ENCODE assay signal across 27 cellular contexts in genomic region chr3:112976953-112977352, GRCh38. TPM values are rescaled to one million over a fixed set of nuclear protein-coding genes. Genes with fewer than 3 reads are reported as not detected.
A peak's percentile ranks its signal among the peaks of the same experiment; 100 is the strongest.
DNase-seq lines count a peak whose midpoint lies in the region; ATAC-seq, FAIRE-seq and TF ChIP-seq lines count a peak whose summit lies in the region.
"Had no signal": no experiment of that assay in that cellular context is flagged by ENCODE, and none has a peak within 500 bp of the region (broad histone marks: within the 10 kb centered on the region; RNA-seq: fewer than 3 reads in every experiment).

No MANE protein-coding gene starts in this region.

- CTCF ChIA-PET in CD4-positive, alpha-beta T cell (lab: Charles Lee), result interaction anchor here (1.0 to 1.3 kb wide), 2 partner anchors 242 to 334 kb away, joined by 5 read pairs; no protein-coding TSS in a partner anchor
- CTCF ChIA-PET in naive thymus-derived CD4-positive, alpha-beta T cell (lab: Charles Lee), result interaction anchor here (0.7 to 3.3 kb wide), 3 partner anchors 50 to 415 kb away, joined by 3 to 22 read pairs (median 5); no protein-coding TSS in a partner anchor

- H3K27me3 Mint-ChIP-seq in CD4-positive, alpha-beta T cell, result no peaks in the 10 kb centered on the region
- no peaks in the 10 kb centered on the region for H3K27me3 Mint-ChIP-seq in activated T-helper 1 cell treated with anti-CD3 and anti-CD28 coated beads, Interleukin-12 subunit alpha, Interleukin-12 subunit beta, Interleukin-2, Interleukin-4 antibody, amounts not matched to agents 30 ng/mL and 10 ng/mL and 1 ng/mL, durations not matched to agents 14 hours and 24 hours and 36 hours (ENCODE audit: insufficient read depth)
- peaks cover 0 to 3% (median 0%) of the 10 kb centered on the region in 5 donors for H3K27me3 Mint-ChIP-seq in naive thymus-derived CD4-positive, alpha-beta T cell
- peaks cover 6% of the 10 kb centered on the region for H3K27me3 Mint-ChIP-seq in neural progenitor cell (ENCODE audit: insufficient read depth, low read depth)

- H4K8ac ChIP-seq in mesendoderm (ENCODE audit: low read depth, low read length), result no peak overlapping the region

- no peak overlapping the region for H3K4ac ChIP-seq in mesendoderm (ENCODE audit: low read depth, low read length)

- H4K5ac ChIP-seq in mesendoderm (ENCODE audit: low read length), result no peak overlapping the region

- no peaks in the 10 kb centered on the region for H3K79me1 ChIP-seq in mesendoderm (ENCODE audit: low read length)

- H3K18ac ChIP-seq in mesendoderm (ENCODE audit: low read length), result no peak overlapping the region

- TF ChIP-seq POLR2A in GM12891 (IDR thresholded peaks at IDR 0.05; ENCODE audit: low read depth, low read length), result no peak

- H4K20me1 ChIP-seq in neural progenitor cell (ENCODE audit: low read depth), result no peaks in the 10 kb centered on the region

- H3K36me3 ChIP-seq in naive thymus-derived CD4-positive, alpha-beta T cell (ENCODE audit: control insufficient read depth in 2 of 3, insufficient read depth in 3 of 3, low read length in 3 of 3), result no peaks in the 10 kb centered on the region
- H3K36me3 ChIP-seq in neural progenitor cell (no peaks in the 10 kb centered on the region), mesendoderm (ENCODE audit: control insufficient read depth, insufficient read depth, low read length) (no peaks in the 10 kb centered on the region)
- H3K36me3 ChIP-seq: pancreas, upper lobe of right lung had no signal

- H2BK15ac ChIP-seq in mesendoderm (replicated peaks; ENCODE audit: low read depth), result no peak overlapping the region

- WGBS in mesendoderm (ENCODE audit: extremely low coverage, insufficient coverage, low lambda C conversion rate), result no CpG with 5 or more reads among the region's 2 CpGs

- H3F3A ChIP-seq in neural progenitor cell (ENCODE audit: low read depth), result peaks cover 4% of the 10 kb centered on the region

- H3K56ac ChIP-seq in mesendoderm (ENCODE audit: low read length), result no peak overlapping the region

- FAIRE-seq in GM12891 (lab: Jason Lieb, UNC), result peak; percentile 55
- FAIRE-seq: keratinocyte, pancreas had no signal

- H2BK120ac ChIP-seq in mesendoderm (ENCODE audit: low read depth, low read length), result no peak overlapping the region

- no peaks in the 10 kb centered on the region for H3K9me3 ChIP-seq in CD4-positive, alpha-beta T cell (ENCODE audit: control insufficient read depth, low read length)
- H3K9me3 ChIP-seq in naive thymus-derived CD4-positive, alpha-beta T cell (ENCODE audit: control insufficient read depth in 2 of 3, low read length in 3 of 3), result no peaks in the 10 kb centered on the region
- no peaks in the 10 kb centered on the region for H3K9me3 ChIP-seq in neural progenitor cell (ENCODE audit: low read depth)
- H3K9me3 ChIP-seq: pancreas, upper lobe of right lung had no signal

- no peak overlapping the region for H2BK5ac ChIP-seq in mesendoderm (ENCODE audit: low read length)

- H3K4me1 Mint-ChIP-seq in CD4-positive, alpha-beta T cell (ENCODE audit: low read depth), result peaks cover 74% of the 10 kb centered on the region
- peaks cover 70% of the 10 kb centered on the region for H3K4me1 Mint-ChIP-seq in activated T-helper 1 cell treated with anti-CD3 and anti-CD28 coated beads, Interleukin-12 subunit alpha, Interleukin-12 subunit beta, Interleukin-2, Interleukin-4 antibody, amounts not matched to agents 30 ng/mL and 10 ng/mL and 1 ng/mL, durations not matched to agents 14 hours and 24 hours and 36 hours (ENCODE audit: low read depth)
- peaks cover 40 to 64% (median 53%) of the 10 kb centered on the region in 7 donors for H3K4me1 Mint-ChIP-seq in naive thymus-derived CD4-positive, alpha-beta T cell
- no peaks in the 10 kb centered on the region for H3K4me1 Mint-ChIP-seq in neural progenitor cell
- H3K4me1 Mint-ChIP-seq: nephron progenitor cell had no signal

- H2AK5ac ChIP-seq in mesendoderm (ENCODE audit: low read length), result no peak overlapping the region

- intact Hi-C loops in CD4-positive, alpha-beta T cell (cut with DNase I, micrococcal nuclease), result loop anchor here in 1 of 2 experiments (5.0 to 10.0 kb wide), 3 partner anchors 35 to 412 kb away; partner anchors contain the start of genes ATG3 and SLC35A5
- intact Hi-C loops in activated T-helper 1 cell treated with anti-CD3 and anti-CD28 coated beads, Interleukin-12 subunit alpha, Interleukin-12 subunit beta, Interleukin-2, Interleukin-4 antibody, amounts not matched to agents 30 ng/mL and 10 ng/mL and 1 ng/mL, durations not matched to agents 14 hours and 24 hours and 36 hours (cut with micrococcal nuclease), result loop anchor here (10.0 kb wide), 2 partner anchors 482 to 1372 kb away; partner anchors contain the start of gene BTLA
- intact Hi-C loops in naive thymus-derived CD4-positive, alpha-beta T cell (cut with micrococcal nuclease), result loop anchor here (5.0 to 10.0 kb wide), 5 partner anchors 132 to 842 kb away; partner anchors contain the start of genes CD200R1L (in 1 of the 2) and GCSAM (in 1 of the 2)

- H3K4me3 Mint-ChIP-seq in CD4-positive, alpha-beta T cell, result peak overlapping the region; percentile 77
- H3K4me3 Mint-ChIP-seq in activated T-helper 1 cell treated with anti-CD3 and anti-CD28 coated beads, Interleukin-12 subunit alpha, Interleukin-12 subunit beta, Interleukin-2, Interleukin-4 antibody, amounts not matched to agents 30 ng/mL and 10 ng/mL and 1 ng/mL, durations not matched to agents 14 hours and 24 hours and 36 hours, result no peak overlapping the region
- H3K4me3 Mint-ChIP-seq in naive thymus-derived CD4-positive, alpha-beta T cell, result peak overlapping the region in 9 of 10 donors; percentile 49 to 97 (median 69)
- no peak overlapping the region for H3K4me3 Mint-ChIP-seq in neural progenitor cell
- H3K4me3 Mint-ChIP-seq: CD14-positive monocyte, nephron progenitor cell had no signal

- H3K27me3 ChIP-seq in CD4-positive, alpha-beta T cell (ENCODE audit: control insufficient read depth, insufficient read depth, low read length), result no peaks in the 10 kb centered on the region
- no peaks in the 10 kb centered on the region for H3K27me3 ChIP-seq in naive thymus-derived CD4-positive, alpha-beta T cell (ENCODE audit: control insufficient read depth in 2 of 2, insufficient read depth in 2 of 2, low read length in 2 of 2)
- H3K27me3 ChIP-seq in neural progenitor cell (no peaks in the 10 kb centered on the region), mesendoderm (ENCODE audit: insufficient read depth, low read length, poor library complexity) (no peaks in the 10 kb centered on the region)
- H3K27me3 ChIP-seq: pancreas, upper lobe of right lung had no signal

- DNase-seq in CD4-positive, alpha-beta T cell, result no peak
- no peak for DNase-seq in GM12891 (ENCODE audit: insufficient read length, low spot score)
- DNase-seq in activated T-helper 1 cell treated with anti-CD3 and anti-CD28 coated beads, Interleukin-12 subunit alpha, Interleukin-12 subunit beta, Interleukin-2, Interleukin-4 antibody, amounts not matched to agents 30 ng/mL and 10 ng/mL and 1 ng/mL, durations not matched to agents 14 hours and 24 hours and 36 hours (ENCODE audit: low spot score), result no peak
- no peak for DNase-seq in naive thymus-derived CD4-positive, alpha-beta T cell
- DNase-seq in NCI-H1048 (lab: John Stamatoyannopoulos, UW), result no peak
- no peak for DNase-seq in neural progenitor cell (ENCODE audit: low spot score)
- DNase-seq in mesendoderm, result no peak
- DNase-seq: activated CD4-positive, alpha-beta T cell treated with anti-CD3 and anti-CD28 coated beads, Interleukin-2, amount 50 U/mL, for 48 hours; activated CD4-positive, CD25-positive, alpha-beta regulatory T cell; amniotic stem cell; effector CD4-positive, alpha-beta T cell; glutamatergic neuron; GM23248; NCI-H1092; NCI-H187 treated with DMSO at 0.1 percent for 48 hours; NCI-H526; nephron progenitor cell; NK-92 treated with Interleukin-12 subunit alpha and Interleukin-12 subunit beta, amount 100 ng/mL, for 24 hours; pancreas; SHP77 treated with DMSO at 0.1 percent for 48 hours; substantia nigra; SW 1271; upper lobe of right lung had no signal

- no peak for TF ChIP-seq CTCF in CD4-positive, alpha-beta T cell (IDR thresholded peaks at IDR 0.05)
- no peak for TF ChIP-seq CTCF in neural progenitor cell (IDR thresholded peaks at IDR 0.05)

- H3K4me3 ChIP-seq in naive thymus-derived CD4-positive, alpha-beta T cell (ENCODE audit: low read length), result no peak overlapping the region
- H3K4me3 ChIP-seq in neural progenitor cell, result no peak overlapping the region
- no peak overlapping the region for H3K4me3 ChIP-seq in mesendoderm (ENCODE audit: low read length)
- H3K4me3 ChIP-seq: GM23248, pancreas, upper lobe of right lung had no signal

- H3K4me2 ChIP-seq in neural progenitor cell, result no peak overlapping the region
- no peak overlapping the region for H3K4me2 ChIP-seq in mesendoderm (ENCODE audit: low read length)

- H3K36me3 Mint-ChIP-seq in CD4-positive, alpha-beta T cell (ENCODE audit: low read depth), result peaks cover 9% of the 10 kb centered on the region
- H3K36me3 Mint-ChIP-seq in activated T-helper 1 cell treated with anti-CD3 and anti-CD28 coated beads, Interleukin-12 subunit alpha, Interleukin-12 subunit beta, Interleukin-2, Interleukin-4 antibody, amounts not matched to agents 30 ng/mL and 10 ng/mL and 1 ng/mL, durations not matched to agents 14 hours and 24 hours and 36 hours (ENCODE audit: low read depth), result no peaks in the 10 kb centered on the region
- H3K36me3 Mint-ChIP-seq in naive thymus-derived CD4-positive, alpha-beta T cell, result no peaks in the 10 kb centered on the region
- H3K36me3 Mint-ChIP-seq in neural progenitor cell, result no peaks in the 10 kb centered on the region
- H3K36me3 Mint-ChIP-seq: CD14-positive monocyte had no signal

- peaks cover 28 to 39% of the 10 kb centered on the region in 2 donors for H3K4me1 ChIP-seq in naive thymus-derived CD4-positive, alpha-beta T cell (ENCODE audit: control insufficient read depth in 2 of 2, insufficient read depth in 2 of 2, low read length in 2 of 2)
- no peaks in the 10 kb centered on the region for H3K4me1 ChIP-seq in neural progenitor cell
- H3K4me1 ChIP-seq in mesendoderm (ENCODE audit: control insufficient read depth, low read depth, low read length), result no peaks in the 10 kb centered on the region

- no peak overlapping the region for H3K9ac ChIP-seq in neural progenitor cell
- no peak overlapping the region for H3K9ac ChIP-seq in mesendoderm (ENCODE audit: low read length)
- H3K9ac ChIP-seq: GM23248 had no signal

- POLR2A ChIA-PET in CD4-positive, alpha-beta T cell (lab: Charles Lee), result interaction anchor here (0.8 to 1.4 kb wide), 3 partner anchors 14 to 203 kb away, joined by 3 to 4 read pairs (median 3); partner anchors contain the start of gene GTPBP8
- POLR2A ChIA-PET in naive thymus-derived CD4-positive, alpha-beta T cell (lab: Charles Lee), result interaction anchor here (0.7 to 1.4 kb wide), 3 partner anchors 9 to 237 kb away, joined by 3 to 4 read pairs (median 4); no protein-coding TSS in a partner anchor

- H3K27ac ChIP-seq in CD4-positive, alpha-beta T cell (ENCODE audit: low read depth, low read length), result peak overlapping the region; percentile 6
- peak overlapping the region; percentile 80 for H3K27ac ChIP-seq in naive thymus-derived CD4-positive, alpha-beta T cell (ENCODE audit: low read depth, low read length)
- H3K27ac ChIP-seq in neural progenitor cell (no peak overlapping the region), mesendoderm (ENCODE audit: low read depth, low read length) (no peak overlapping the region)
- H3K27ac ChIP-seq: GM23248, pancreas, upper lobe of right lung had no signal

- H3K23ac ChIP-seq in mesendoderm (ENCODE audit: low read length), result no peak overlapping the region

- H3K79me2 ChIP-seq in neural progenitor cell (ENCODE audit: low read depth) (no peaks in the 10 kb centered on the region), mesendoderm (ENCODE audit: control insufficient read depth, insufficient read depth, low read length) (no peaks in the 10 kb centered on the region)

- no peak overlapping the region for H2AFZ ChIP-seq in neural progenitor cell (replicated peaks)
- H2AFZ ChIP-seq: GM23248 had no signal

- ATAC-seq in CD4-positive, alpha-beta T cell (ENCODE audit: poor library complexity), result no peak
- ATAC-seq in naive thymus-derived CD4-positive, alpha-beta T cell, result no peak
- ATAC-seq: Panc1, pancreas, upper lobe of right lung had no signal

- H3K27ac Mint-ChIP-seq in CD4-positive, alpha-beta T cell, result peak overlapping the region; percentile 94
- H3K27ac Mint-ChIP-seq in activated T-helper 1 cell treated with anti-CD3 and anti-CD28 coated beads, Interleukin-12 subunit alpha, Interleukin-12 subunit beta, Interleukin-2, Interleukin-4 antibody, amounts not matched to agents 30 ng/mL and 10 ng/mL and 1 ng/mL, durations not matched to agents 14 hours and 24 hours and 36 hours, result peak overlapping the region; percentile 42
- peak overlapping the region; percentile 65 to 97 (median 95) for H3K27ac Mint-ChIP-seq in naive thymus-derived CD4-positive, alpha-beta T cell
- H3K27ac Mint-ChIP-seq in neural progenitor cell, result no peak overlapping the region
- H3K27ac Mint-ChIP-seq: nephron progenitor cell had no signal

- no peaks in the 10 kb centered on the region for H3K9me3 Mint-ChIP-seq in CD4-positive, alpha-beta T cell
- H3K9me3 Mint-ChIP-seq in activated T-helper 1 cell treated with anti-CD3 and anti-CD28 coated beads, Interleukin-12 subunit alpha, Interleukin-12 subunit beta, Interleukin-2, Interleukin-4 antibody, amounts not matched to agents 30 ng/mL and 10 ng/mL and 1 ng/mL, durations not matched to agents 14 hours and 24 hours and 36 hours, result no peaks in the 10 kb centered on the region
- no peaks in the 10 kb centered on the region for H3K9me3 Mint-ChIP-seq in naive thymus-derived CD4-positive, alpha-beta T cell
- no peaks in the 10 kb centered on the region for H3K9me3 Mint-ChIP-seq in neural progenitor cell
- H3K9me3 Mint-ChIP-seq: nephron progenitor cell had no signal

RNA-seq across cellular contexts. Expression of gene CD200R1, which starts 2.0 kb away (rescaled TPM):
- 1 to 10 TPM; 4.0 to 4.7 TPM for total RNA-seq in CD4-positive, alpha-beta T cell
- polyA plus RNA-seq in GM12891 (2012; ENCODE audit: low read depth, missing spikeins), result 0.85 TPM
- 6.7 and 6.8 TPM in 2 replicates for total RNA-seq in activated T-helper 1 cell treated with anti-CD3 and anti-CD28 coated beads, Interleukin-12 subunit alpha, Interleukin-12 subunit beta, Interleukin-2, Interleukin-4 antibody, amounts not matched to agents 30 ng/mL and 10 ng/mL and 1 ng/mL, durations not matched to agents 14 hours and 24 hours and 36 hours
- 10 to 100 TPM; 11.2 to 22.9 (median 17.8) TPM for total RNA-seq in naive thymus-derived CD4-positive, alpha-beta T cell
- 10 to 100 TPM; 18.8 to 20.9 TPM for polyA plus RNA-seq in naive thymus-derived CD4-positive, alpha-beta T cell
- not detected in 2 replicates for total RNA-seq in neural progenitor cell (ENCODE audit: low replicate concordance)
- 0.07 TPM for polyA plus RNA-seq in mesendoderm (2013, experiment 1 of 2)
- 0.07 TPM for polyA plus RNA-seq in mesendoderm (2013, experiment 2 of 2)
- total RNA-seq: epithelial cell of proximal tubule, GM23248 had no signal
- polyA plus RNA-seq: GM23248 had no signal

RNA-seq across cellular contexts. Expression of gene GTPBP8, which starts 13.8 kb away (rescaled TPM):
- 10 to 100 TPM; 27.0 to 30.3 TPM for total RNA-seq in CD4-positive, alpha-beta T cell
- 17.8 TPM for polyA plus RNA-seq in GM12891 (2012; ENCODE audit: low read depth, missing spikeins)
- total RNA-seq in activated T-helper 1 cell treated with anti-CD3 and anti-CD28 coated beads, Interleukin-12 subunit alpha, Interleukin-12 subunit beta, Interleukin-2, Interleukin-4 antibody, amounts not matched to agents 30 ng/mL and 10 ng/mL and 1 ng/mL, durations not matched to agents 14 hours and 24 hours and 36 hours, result 22.6 and 25.0 TPM in 2 replicates
- total RNA-seq in naive thymus-derived CD4-positive, alpha-beta T cell, result 10 to 100 TPM; 12.6 to 49.1 (median 26.4) TPM
- polyA plus RNA-seq in naive thymus-derived CD4-positive, alpha-beta T cell, result 10 to 100 TPM; 31.1 to 32.8 TPM
- 30.9 and 32.9 TPM in 2 replicates for total RNA-seq in neural progenitor cell (ENCODE audit: low replicate concordance)
- 51.0 TPM for polyA plus RNA-seq in mesendoderm (2013, experiment 1 of 2)
- polyA plus RNA-seq in mesendoderm (2013, experiment 2 of 2), result 50.7 TPM

Comparison
In these comparisons a context has a peak if more than half of its experiments do, and no peak if none do; other contexts are left out.
1. H3K27ac ChIP-seq: peak in CD4-positive, alpha-beta T cell (single experiment) and naive thymus-derived CD4-positive, alpha-beta T cell (single experiment); none in neural progenitor cell (single experiment) and mesendoderm (single experiment).
2. H3K4me3 Mint-ChIP-seq: peak in CD4-positive, alpha-beta T cell (single experiment) and naive thymus-derived CD4-positive, alpha-beta T cell (9 of 10); none in activated T-helper 1 cell treated with anti-CD3 and anti-CD28 coated beads, Interleukin-12 subunit alpha, Interleukin-12 subunit beta, Interleukin-2, Interleukin-4 antibody, amounts not matched to agents 30 ng/mL and 10 ng/mL and 1 ng/mL, durations not matched to agents 14 hours and 24 hours and 36 hours (single experiment) and neural progenitor cell (single experiment).